Comparison of ENCODE assay signal across 9 cellular contexts in the genomic region with DNA sequence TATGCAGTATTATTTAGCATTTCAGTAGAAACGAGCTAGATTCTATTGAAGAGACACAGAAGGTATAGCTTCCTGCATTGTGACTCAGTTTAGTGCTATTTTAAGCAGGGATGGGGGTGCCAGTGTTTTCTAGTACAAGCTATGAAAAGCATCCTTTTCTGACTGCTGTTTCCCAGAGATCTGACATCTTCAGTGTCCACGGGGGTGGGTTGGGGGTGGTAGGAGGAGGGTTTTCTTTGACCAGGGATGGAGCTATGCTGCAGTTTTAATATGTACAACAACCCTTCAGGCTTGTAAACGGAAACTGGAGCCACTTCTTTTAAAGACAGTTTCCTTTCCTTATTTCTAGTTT. TPM values are rescaled to one million over a fixed set of nuclear protein-coding genes. Genes with fewer than 3 reads are reported as not detected.
A peak's percentile ranks its signal among the peaks of the same experiment; 100 is the strongest.
DNase-seq lines count a peak whose midpoint lies in the region; ATAC-seq and TF ChIP-seq lines count a peak whose summit lies in the region.
"Had no signal": no experiment of that assay in that cellular context is flagged by ENCODE, and none has a peak within 500 bp of the region (broad histone marks: within the 10 kb centered on the region; RNA-seq: fewer than 3 reads in every experiment).

No MANE protein-coding gene starts in this region.

- no peak overlapping the region for H2AFZ ChIP-seq in KMS-11 (ENCODE audit: low read depth)

- H3K9me3 Mint-ChIP-seq in endothelial cell (ENCODE audit: unreplicated experiment): no peaks in the 10 kb centered on the region
- H3K9me3 Mint-ChIP-seq: neural crest cell had no signal

- peaks cover 7% of the 10 kb centered on the region for H3K4me1 ChIP-seq in KMS-11 (ENCODE audit: low read depth, poor library complexity, severe bottlenecking)

- H3K27ac Mint-ChIP-seq in endothelial cell (ENCODE audit: unreplicated experiment): no peak overlapping the region

- H3K36me3 Mint-ChIP-seq in endothelial cell (ENCODE audit: low read depth, unreplicated experiment): no peaks in the 10 kb centered on the region

- peaks cover 12% of the 10 kb centered on the region for H3K4me1 Mint-ChIP-seq in endothelial cell (ENCODE audit: unreplicated experiment)

- ATAC-seq in GM21786 (IDR thresholded peaks at IDR 0.05; ENCODE audit: unreplicated experiment): no peak

- peaks cover 9% of the 10 kb centered on the region; the same call in 1 of the 2 replicates for H3K27me3 ChIP-seq in KMS-11 (ENCODE audit: insufficient read depth, low read depth)

- H3K27me3 Mint-ChIP-seq in endothelial cell (ENCODE audit: unreplicated experiment): peaks cover 13% of the 10 kb centered on the region

- TF ChIP-seq CTCF in AG09309 (IDR thresholded peaks at IDR 0.05; ENCODE audit: control insufficient read depth, insufficient read depth, low read depth, low read length, missing control alignments) (no peak), KMS-11 (conservative IDR thresholded peaks at IDR 0.05; ENCODE audit: low read depth, low read length) (no peak), endothelial cell (IDR thresholded peaks at IDR 0.05; ENCODE audit: unreplicated experiment) (no peak)

- H3K4me3 Mint-ChIP-seq in endothelial cell (ENCODE audit: unreplicated experiment): no peak overlapping the region
- H3K4me3 Mint-ChIP-seq: neural crest cell had no signal

- H3K9ac ChIP-seq in KMS-11: no peak overlapping the region

- no peak for DNase-seq in AG09309 (ENCODE audit: low read depth)
- peak; percentile 7 for DNase-seq in endothelial cell (ENCODE audit: low spot score)
- peak; percentile 69 for DNase-seq in occipital lobe (lab: John Stamatoyannopoulos, UW)
- DNase-seq in NCI-H1436 (lab: John Stamatoyannopoulos, UW): no peak
- no peak for DNase-seq in NCI-H2227 treated with DMSO at 0.1 percent for 48 hours (lab: John Stamatoyannopoulos, UW)
- no peak for DNase-seq in stimulated activated CD4-positive, alpha-beta T cell treated with anti-CD3 and anti-CD28 coated beads, Interleukin-2, amount 100 ng/mL, for 24 hours

- no peaks in the 10 kb centered on the region for H3K36me3 ChIP-seq in KMS-11 (ENCODE audit: insufficient read depth)

- no peaks in the 10 kb centered on the region for H3K79me2 ChIP-seq in KMS-11 (ENCODE audit: insufficient read depth, low read depth)

- H3K4me3 ChIP-seq in AG09309 (ENCODE audit: control insufficient read depth, low read depth, low read length) (peak overlapping the region; percentile 35), KMS-11 (IDR thresholded peaks at IDR 0.05; ENCODE audit: insufficient read depth, low read depth, low read length) (no peak overlapping the region)

- H3K4me2 ChIP-seq in KMS-11: peak overlapping the region; percentile 76

- no peak overlapping the region for H3K27ac ChIP-seq in KMS-11

- H4K20me1 ChIP-seq in KMS-11 (ENCODE audit: insufficient read depth): no peaks in the 10 kb centered on the region

RNA-seq across cellular contexts. Expression of a gene that starts 2.7 kb away (rescaled TPM):
- total RNA-seq in endothelial cell (ENCODE audit: unreplicated experiment) (2.9 TPM), occipital lobe (40.9 TPM)

Comparison
In these comparisons a context has a peak if more than half of its experiments do, and no peak if none do; other contexts are left out.
1. DNase-seq: peak in endothelial cell (single experiment) and occipital lobe (single experiment); none in AG09309 (single experiment), NCI-H1436 (single experiment), NCI-H2227 treated with DMSO at 0.1 percent for 48 hours (single experiment) and stimulated activated CD4-positive, alpha-beta T cell treated with anti-CD3 and anti-CD28 coated beads, Interleukin-2, amount 100 ng/mL, for 24 hours (0 of 2).
2. RNA of a gene that starts 2.7 kb away (total RNA-seq): 40.9 TPM in occipital lobe (single experiment); 2.9 TPM in endothelial cell (single experiment); every median in the first group is over 10 times any median in the second.